9 cellular contexts compared by ENCODE assay signal in genomic region chr7:117212969-117213877, GRCh38.
DNase-seq lines count a peak whose midpoint lies in the region; ATAC-seq and TF ChIP-seq lines count a peak whose summit lies in the region.
"Had no signal": no experiment of that assay in that cellular context is flagged by ENCODE, and none has a peak within 500 bp of the region (broad histone marks: within the 10 kb centered on the region; RNA-seq: fewer than 3 reads in every experiment).

No MANE protein-coding gene starts in this region.

- H3K4me3 Mint-ChIP-seq in CD8-positive, alpha-beta T cell, result no peak overlapping the region
- H3K4me3 Mint-ChIP-seq: T-helper 1 cell treated with Interleukin-12 subunit alpha and Interleukin-12 subunit beta and Interleukin-4 antibody, amounts not matched to agents 30 μg/mL and 1 μg/mL, for 36 hours had no signal

- H3K4me2 ChIP-seq in osteoblast (ENCODE audit: insufficient read depth, low read length), result peak overlapping the region; percentile 52

- POLR2A ChIA-PET in CD8-positive, alpha-beta T cell (lab: Charles Lee), result no interaction called here

- peaks cover 7% of the 10 kb centered on the region for H3K36me3 Mint-ChIP-seq in CD8-positive, alpha-beta T cell

- H3K9me3 Mint-ChIP-seq in CD8-positive, alpha-beta T cell, result no peaks in the 10 kb centered on the region
- H3K9me3 Mint-ChIP-seq: T-helper 1 cell treated with Interleukin-12 subunit alpha and Interleukin-12 subunit beta and Interleukin-4 antibody, amounts not matched to agents 30 μg/mL and 1 μg/mL, for 36 hours had no signal

- CTCF ChIA-PET in CD8-positive, alpha-beta T cell (lab: Charles Lee), result interaction anchor here (0.7 to 1.5 kb wide), 6 partner anchors 8 to 982 kb away, joined by 3 to 8 read pairs (median 5); no protein-coding TSS in a partner anchor

- peak; percentile 89 for TF ChIP-seq CTCF in CD8-positive, alpha-beta T cell (IDR thresholded peaks at IDR 0.05)
- TF ChIP-seq CTCF in fibroblast of pulmonary artery (IDR thresholded peaks at IDR 0.05; ENCODE audit: low read length, missing control alignments), result peak; percentile 98
- TF ChIP-seq CTCF in osteoblast (IDR thresholded peaks at IDR 0.05; ENCODE audit: extremely low read depth, low read depth, low read length), result peak; percentile 97

- no peaks in the 10 kb centered on the region for H3K27me3 ChIP-seq in CD8-positive, alpha-beta T cell (ENCODE audit: insufficient read depth, low read length)
- H3K27me3 ChIP-seq in osteoblast (ENCODE audit: insufficient read depth, low read length), result no peaks in the 10 kb centered on the region

- intact Hi-C loops in CD8-positive, alpha-beta T cell (cut with DNase I, micrococcal nuclease), result loop anchor here (2.0 to 5.0 kb wide), 2 partner anchors 939 to 984 kb away; no protein-coding TSS in a partner anchor

- no peak overlapping the region for H3K27ac ChIP-seq in CD8-positive, alpha-beta T cell (ENCODE audit: low read depth, low read length)
- peak overlapping the region; percentile 31 for H3K27ac ChIP-seq in osteoblast (ENCODE audit: low read depth, low read length)

- no peaks in the 10 kb centered on the region for H3K36me3 ChIP-seq in CD8-positive, alpha-beta T cell (ENCODE audit: insufficient read depth, low read length)
- no peaks in the 10 kb centered on the region for H3K36me3 ChIP-seq in osteoblast (ENCODE audit: insufficient read depth, low read length)

- no peak overlapping the region for H3K27ac Mint-ChIP-seq in CD8-positive, alpha-beta T cell
- H3K27ac Mint-ChIP-seq: T-helper 1 cell treated with Interleukin-12 subunit alpha and Interleukin-12 subunit beta and Interleukin-4 antibody, amounts not matched to agents 30 μg/mL and 1 μg/mL, for 36 hours had no signal

- H3K79me2 ChIP-seq in osteoblast (ENCODE audit: insufficient read depth, low read length), result no peaks in the 10 kb centered on the region

- no peak overlapping the region for H3K4me3 ChIP-seq in CD8-positive, alpha-beta T cell (ENCODE audit: low read depth, low read length)
- H3K4me3 ChIP-seq in fibroblast of pulmonary artery (replicated peaks; ENCODE audit: low read depth, low read length), result no peak overlapping the region
- no peak overlapping the region for H3K4me3 ChIP-seq in osteoblast (ENCODE audit: insufficient read depth, low read length)

- H3K27me3 Mint-ChIP-seq in CD8-positive, alpha-beta T cell (ENCODE audit: low read depth), result no peaks in the 10 kb centered on the region

- no peaks in the 10 kb centered on the region for H3K4me1 ChIP-seq in CD8-positive, alpha-beta T cell (ENCODE audit: insufficient read depth, low read length)
- peaks cover 23% of the 10 kb centered on the region for H3K4me1 ChIP-seq in osteoblast (ENCODE audit: insufficient read depth, low read length)

- no peaks in the 10 kb centered on the region for H4K20me1 ChIP-seq in osteoblast (ENCODE audit: insufficient read depth, low read length)

- peak in 5 of 7 experiments; percentile 9 to 34 (median 28) for DNase-seq in CD8-positive, alpha-beta T cell
- DNase-seq in NCI-H748 (lab: John Stamatoyannopoulos, UW; ENCODE audit: unreplicated experiment) (peak; percentile 55), activated T-cell treated with anti-CD3 and anti-CD28 coated beads for 24 hours (ENCODE audit: low read depth) (peak; percentile 12), fibroblast of pulmonary artery (ENCODE audit: low read depth) (peak; percentile 77), osteoblast (ENCODE audit: insufficient read length, low spot score, missing footprints) (peak; percentile 71)

- no peaks in the 10 kb centered on the region for H3K9me3 ChIP-seq in CD8-positive, alpha-beta T cell (ENCODE audit: low read length)
- H3K9me3 ChIP-seq in osteoblast (ENCODE audit: low read depth, low read length), result no peaks in the 10 kb centered on the region

- peak; percentile 57 for ATAC-seq in CD8-positive, alpha-beta T cell
- peak; percentile 74 for ATAC-seq in GM19043 (IDR thresholded peaks at IDR 0.05; ENCODE audit: low read depth, unreplicated experiment)
- ATAC-seq in HG03342 (IDR thresholded peaks at IDR 0.05; ENCODE audit: unreplicated experiment), result peak; percentile 91
- no peak for ATAC-seq in GM19324 (IDR thresholded peaks at IDR 0.05; ENCODE audit: low FRiP score, unreplicated experiment)

- no peaks in the 10 kb centered on the region for H3K4me1 Mint-ChIP-seq in CD8-positive, alpha-beta T cell (ENCODE audit: low read depth)

- H2AFZ ChIP-seq in osteoblast (ENCODE audit: low read length), result no peak overlapping the region

Comparison
In these comparisons a context has a peak if more than half of its experiments do, and no peak if none do; other contexts are left out.
1. DNase-seq: peak in every context shown above with its lines; median percentile 77 in fibroblast of pulmonary artery; 71 in osteoblast; 55 in NCI-H748; 28 in CD8-positive, alpha-beta T cell; 12 in activated T-cell treated with anti-CD3 and anti-CD28 coated beads for 24 hours.